Comparison of ENCODE assay signal across 7 cellular contexts in the genomic region with DNA sequence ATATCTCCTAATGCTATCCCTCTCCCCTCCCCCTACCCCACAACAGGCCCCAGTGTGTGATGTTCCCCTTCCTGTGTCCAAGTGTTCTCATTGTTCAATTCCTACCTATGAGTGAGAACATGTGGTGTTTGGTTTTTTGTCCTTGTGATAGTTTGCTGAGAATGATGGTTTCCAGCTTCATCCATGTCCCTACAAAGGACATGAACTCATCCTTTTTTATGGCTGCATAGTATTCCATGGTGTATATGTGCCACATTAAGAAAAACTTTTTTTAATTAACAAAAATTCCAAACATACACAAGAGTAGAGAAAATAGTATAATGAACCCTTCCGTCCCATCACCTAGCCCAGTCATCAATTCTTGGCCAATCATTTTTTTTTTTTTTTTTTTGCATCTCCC. TPM values are rescaled to one million over a fixed set of nuclear protein-coding genes. Genes with fewer than 3 reads are reported as not detected.
DNase-seq lines count a peak whose midpoint lies in the region; ATAC-seq, FAIRE-seq and TF ChIP-seq lines count a peak whose summit lies in the region.
"Not testable (repeated sequence)": the region's sequence is repeated elsewhere in the genome, so short reads cannot be mapped to it uniquely, and the experiment has no call there.

No MANE protein-coding gene starts in this region.

- not testable (repeated sequence) for H3K4me1 Mint-ChIP-seq in T-helper 17 cell; stimulated activated naive B cell treated with anti-CD40 and anti-IgM and Interleukin-4, amounts not matched to agents 10 μg/mL and 1 μg/mL and 100 μg/mL, for 72 hours
- peaks cover 23% of the 10 kb centered on the region for H3K4me1 Mint-ChIP-seq in activated T-cell treated with anti-CD3 and anti-CD28 coated beads, Interleukin-2, amount 50 U/mL, for 72 hours (ENCODE audit: low read depth)
- H3K4me1 Mint-ChIP-seq in chondrocyte (ENCODE audit: low read depth): peaks cover 77% of the 10 kb centered on the region

- not testable (repeated sequence) for H3K9me1 ChIP-seq in K562 (ENCODE audit: control insufficient read depth, insufficient read depth, low read length)

- not testable (repeated sequence) for ATAC-seq in T-helper 17 cell; activated T-cell treated with anti-CD3 and anti-CD28 coated beads, Interleukin-2, amount 50 U/mL, for 72 hours (replicated peaks in 1 of 2); K562; stimulated activated naive B cell treated with anti-CD40 and anti-IgM and Interleukin-4, amounts not matched to agents 10 μg/mL and 1 μg/mL and 100 μg/mL, for 72 hours (replicated peaks)

- H3K9me3 ChIP-seq in HEK293 (ENCODE audit: control insufficient read depth, insufficient read depth, low read depth, low read length); T-helper 17 cell (ENCODE audit: control insufficient read depth, low read length, poor library complexity, severe bottlenecking); K562 (replicated peaks; ENCODE audit: control insufficient read depth, insufficient read depth, low read depth, low read length); subcutaneous abdominal adipose tissue (ENCODE audit: control insufficient read depth in 5 of 5, low read length in 5 of 5): not testable (repeated sequence)

- in situ Hi-C loops in K562 (cut with MboI): not testable (repeated sequence)

- not testable (repeated sequence) for H4K20me1 ChIP-seq in K562 (replicated peaks; ENCODE audit: control insufficient read depth, insufficient read depth, low read length)

- H3K27me3 Mint-ChIP-seq in T-helper 17 cell; activated T-cell treated with anti-CD3 and anti-CD28 coated beads, Interleukin-2, amount 50 U/mL, for 72 hours (ENCODE audit: low read depth); chondrocyte (ENCODE audit: low read depth); stimulated activated naive B cell treated with anti-CD40 and anti-IgM and Interleukin-4, amounts not matched to agents 10 μg/mL and 1 μg/mL and 100 μg/mL, for 72 hours: not testable (repeated sequence)

- not testable (repeated sequence) for H3K36me3 ChIP-seq in HEK293 (ENCODE audit: control insufficient read depth in 2 of 2, insufficient read depth in 1 of 2, low read length in 2 of 2); K562 (ENCODE audit: control insufficient read depth, insufficient read depth, low read length); subcutaneous abdominal adipose tissue (ENCODE audit: control insufficient read depth in 5 of 5, insufficient read depth in 5 of 5, low read length in 5 of 5)

- not testable (repeated sequence) for H3K4me2 ChIP-seq in K562 (ENCODE audit: insufficient read depth, low read length)

- not testable (repeated sequence) for H2AFZ ChIP-seq in K562 (ENCODE audit: low read depth, low read length)

- not testable (repeated sequence) for TF ChIP-seq EP300 in K562 (IDR thresholded peaks at IDR 0.05; ENCODE audit: low read length)

- not testable (repeated sequence) for BruUV-seq in K562 (replicated peaks; lab: Mats Ljungman, UMichigan)

- POLR2A ChIA-PET in HEK293 (lab: Yijun Ruan, JAX); K562 (lab: Yijun Ruan, JAX): not testable (repeated sequence)

- not testable (repeated sequence) for DNase-seq in T-helper 17 cell; activated T-cell treated with anti-CD3 and anti-CD28 coated beads, Interleukin-2, amount 50 U/mL, for 72 hours; K562 (ENCODE audit: extremely low read depth in 1 of 4, low spot score in 3 of 4); chondrocyte (ENCODE audit: low spot score); stimulated activated naive B cell treated with anti-CD40 and anti-IgM and Interleukin-4, amounts not matched to agents 10 μg/mL and 1 μg/mL and 100 μg/mL, for 72 hours

- 90% methylated on average over 1 of the region's 1 CpG for WGBS in K562 (ENCODE audit: insufficient coverage, low coverage, missing lambda C conversion rate)

- H3K27ac ChIP-seq in HEK293 (ENCODE audit: extremely low read depth, low read depth, low read length); K562 (ENCODE audit: extremely low read depth, low read depth, low read length): not testable (repeated sequence)
- peak overlapping the region; percentile 43 for H3K27ac ChIP-seq in subcutaneous abdominal adipose tissue (ENCODE audit: low read depth, low read length)

- intact Hi-C loops in K562 (cut with micrococcal nuclease): not testable (repeated sequence)

- FAIRE-seq in K562 (lab: Jason Lieb, UNC): not testable (repeated sequence)

- H3K79me2 ChIP-seq in K562 (ENCODE audit: control insufficient read depth, insufficient read depth, low read length): peaks cover 54% of the 10 kb centered on the region

- not testable (repeated sequence) for H3K27me3 ChIP-seq in K562 (ENCODE audit: control insufficient read depth in 2 of 2, insufficient read depth in 2 of 2, low read length in 2 of 2); subcutaneous abdominal adipose tissue (ENCODE audit: control insufficient read depth in 5 of 5, insufficient read depth in 4 of 5, low read length in 5 of 5)

- CTCF ChIA-PET in HEK293 (lab: Yijun Ruan, JAX): interaction anchor here (0.6 kb wide), 1 partner anchor 96 kb away, joined by 3 read pairs; no protein-coding TSS in a partner anchor
- CTCF ChIA-PET in K562 (lab: Yijun Ruan, JAX; ENCODE audit: low intra/inter-chr PET ratio): not testable (repeated sequence)

- not testable (repeated sequence) for H3K9ac ChIP-seq in K562 (ENCODE audit: insufficient read depth in 1 of 2, low read depth in 2 of 2, low read length in 2 of 2); subcutaneous abdominal adipose tissue (ENCODE audit: low read length in 5 of 5)

- H3K36me3 Mint-ChIP-seq in T-helper 17 cell (ENCODE audit: low read depth); activated T-cell treated with anti-CD3 and anti-CD28 coated beads, Interleukin-2, amount 50 U/mL, for 72 hours (ENCODE audit: insufficient read depth in 2 of 2): not testable (repeated sequence)
- peaks cover 18% of the 10 kb centered on the region for H3K36me3 Mint-ChIP-seq in chondrocyte (ENCODE audit: low read depth)
- peaks cover 4 to 13% of the 10 kb centered on the region in 2 donors for H3K36me3 Mint-ChIP-seq in stimulated activated naive B cell treated with anti-CD40 and anti-IgM and Interleukin-4, amounts not matched to agents 10 μg/mL and 1 μg/mL and 100 μg/mL, for 72 hours

- not testable (repeated sequence) for TF ChIP-seq CTCF in HEK293 (tag by site-specific recombination; IDR thresholded peaks at IDR 0.05); K562 (IDR thresholded peaks at IDR 0.05 in 2 of 3, conservative IDR thresholded peaks at IDR 0.05 in 1 of 3; ENCODE audit: insufficient read depth in 2 of 3, low read depth in 1 of 3, low read length in 3 of 3); chondrocyte (IDR thresholded peaks at IDR 0.05)

- not testable (repeated sequence) for TF ChIP-seq RAD21 in K562 (CRISPR knock-in tag; conservative IDR thresholded peaks at IDR 0.05 in 1 of 2, IDR thresholded peaks at IDR 0.05 in 1 of 2)

- H3K4me1 ChIP-seq in HEK293 (ENCODE audit: control insufficient read depth, insufficient read depth, low read length); K562 (replicated peaks in 1 of 2; ENCODE audit: control insufficient read depth in 2 of 2, insufficient read depth in 2 of 2, low read length in 2 of 2): not testable (repeated sequence)
- H3K4me1 ChIP-seq in subcutaneous abdominal adipose tissue (ENCODE audit: control insufficient read depth in 5 of 5, insufficient read depth in 5 of 5, low read length in 5 of 5): peaks cover 0 to 61% (median 37%) of the 10 kb centered on the region in 5 donors

- H3K4me3 ChIP-seq in HEK293 (ENCODE audit: low read depth, low read length); K562; subcutaneous abdominal adipose tissue (ENCODE audit: low read depth in 1 of 5, low read length in 5 of 5): not testable (repeated sequence)

- not testable (repeated sequence) for H3K27ac Mint-ChIP-seq in T-helper 17 cell
- H3K27ac Mint-ChIP-seq in activated T-cell treated with anti-CD3 and anti-CD28 coated beads, Interleukin-2, amount 50 U/mL, for 72 hours: peak overlapping the region; percentile 77
- peak overlapping the region; percentile 74 for H3K27ac Mint-ChIP-seq in chondrocyte (ENCODE audit: unreplicated experiment)
- peak overlapping the region; percentile 4 for H3K27ac Mint-ChIP-seq in stimulated activated naive B cell treated with anti-CD40 and anti-IgM and Interleukin-4, amounts not matched to agents 10 μg/mL and 1 μg/mL and 100 μg/mL, for 72 hours

- not testable (repeated sequence) for TF ChIP-seq POLR2A in K562 (conservative IDR thresholded peaks at IDR 0.05)

- H3K4me3 Mint-ChIP-seq in T-helper 17 cell: peak overlapping the region; percentile 0
- H3K4me3 Mint-ChIP-seq in activated T-cell treated with anti-CD3 and anti-CD28 coated beads, Interleukin-2, amount 50 U/mL, for 72 hours; chondrocyte (ENCODE audit: unreplicated experiment); stimulated activated naive B cell treated with anti-CD40 and anti-IgM and Interleukin-4, amounts not matched to agents 10 μg/mL and 1 μg/mL and 100 μg/mL, for 72 hours: not testable (repeated sequence)

- not testable (repeated sequence) for H3K9me3 Mint-ChIP-seq in activated T-cell treated with anti-CD3 and anti-CD28 coated beads, Interleukin-2, amount 50 U/mL, for 72 hours; chondrocyte (ENCODE audit: low read depth); stimulated activated naive B cell treated with anti-CD40 and anti-IgM and Interleukin-4, amounts not matched to agents 10 μg/mL and 1 μg/mL and 100 μg/mL, for 72 hours

RNA-seq across cellular contexts. Expression of gene SEPTIN11, which starts 14.4 kb away (rescaled TPM):
- 10 to 100 TPM; 21.4 to 40.3 TPM for total RNA-seq in T-helper 17 cell
- total RNA-seq in activated T-cell treated with anti-CD3 and anti-CD28 coated beads, Interleukin-2, amount 50 U/mL, for 72 hours: 10 to 100 TPM; 10.5 to 13.2 TPM
- 42.7 and 99.7 TPM in 2 replicates for total RNA-seq in K562 (2011; cell fraction: chromatin; rRNA removed; ENCODE audit: low replicate concordance)
- total RNA-seq in K562 (2011; cell fraction: nucleolus; rRNA removed): 22.2 and 30.0 TPM in 2 replicates
- total RNA-seq in K562 (2011; cell fraction: nucleoplasm; rRNA removed): 60.0 and 109 TPM in 2 replicates
- total RNA-seq in K562 (2014; rRNA removed): 54.2 and 117 TPM in 2 replicates
- 84.3 and 96.8 TPM in 2 replicates for total RNA-seq in K562 (2014; rRNA removed; fragmentation: Illumina TruSeq; extraction: Trizol)
- total RNA-seq in K562 (2015; rRNA removed; fragmentation: Illumina TruSeq; extraction: Trizol): 133 and 142 TPM in 2 replicates
- total RNA-seq in K562 (2021): 85.0 and 85.4 TPM in 2 replicates
- 69.0 and 101 TPM in 2 replicates for polyA plus RNA-seq in K562 (2011; rRNA removed)
- 19.8 and 34.9 TPM in 2 replicates for polyA plus RNA-seq in K562 (2011; cell fraction: cytosol; rRNA removed)
- polyA plus RNA-seq in K562 (2011; cell fraction: nucleus; rRNA removed): 21.2 and 22.8 TPM in 2 replicates
- 43.6 and 50.3 TPM in 2 replicates for polyA plus RNA-seq in K562 (2012)
- 77.3 and 87.1 TPM in 2 replicates for polyA plus RNA-seq in K562 (2014; fragmentation: Illumina TruSeq; extraction: Trizol)
- polyA plus RNA-seq in K562 (2014; fragmentation: Nextera tagmentation; extraction: Ambion mirVana): 10 to 100 TPM; 25.7 to 26.7 TPM
- 49.0 and 56.4 TPM in 2 replicates for polyA plus RNA-seq in K562 (2014; rRNA removed)
- 165 and 173 TPM in 2 replicates for polyA minus RNA-seq in K562 (2011; rRNA and poly(A)+ RNA removed)
- polyA minus RNA-seq in K562 (2011; cell fraction: cytosol; rRNA and poly(A)+ RNA removed): 53.9 and 64.8 TPM in 2 replicates
- 34.9 and 48.3 TPM in 2 replicates for polyA minus RNA-seq in K562 (2011; cell fraction: nucleus; rRNA and poly(A)+ RNA removed)
- total RNA-seq in chondrocyte: 643 to 720 TPM (median 718 TPM) in 3 replicates
